ENCODE assay signal across 8 cellular contexts in the genomic region with DNA sequence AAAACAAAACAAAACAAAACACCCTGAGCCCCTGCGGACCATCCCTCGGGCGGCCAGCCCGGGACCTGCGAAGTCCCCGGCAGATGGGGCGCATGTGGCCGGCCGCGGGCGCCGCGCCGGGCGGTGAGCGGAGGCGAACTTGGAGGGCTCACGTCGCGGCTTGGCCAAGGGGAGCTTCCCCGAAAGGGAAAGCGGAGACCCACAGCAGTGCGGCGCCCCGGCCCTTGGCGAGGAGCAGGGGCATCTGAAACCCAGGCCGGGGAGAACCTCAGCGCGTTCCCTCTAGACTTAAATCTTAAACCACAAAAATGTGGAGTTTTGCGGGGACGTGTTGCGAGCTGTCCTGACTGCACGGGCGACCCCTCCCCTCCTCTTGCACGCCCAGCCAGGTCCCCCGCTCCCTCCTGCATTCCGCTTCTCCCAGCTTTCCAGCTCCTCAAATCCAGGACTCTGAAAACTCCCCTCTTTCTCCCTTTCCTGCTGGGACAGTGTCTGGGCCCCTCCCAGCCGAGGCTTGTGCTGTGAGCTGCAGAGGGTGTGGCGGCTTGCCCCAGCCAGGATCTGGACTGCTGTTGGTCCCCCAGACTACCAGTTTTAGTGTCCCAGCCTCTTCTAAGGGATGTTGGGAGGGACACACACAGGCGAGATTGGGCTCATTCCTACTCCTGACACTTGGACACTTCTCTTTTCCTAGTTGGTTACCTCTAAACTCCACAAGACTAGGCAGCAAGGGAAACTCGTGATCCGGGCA. TPM values are rescaled to one million over a fixed set of nuclear protein-coding genes. Genes with fewer than 3 reads are reported as not detected.
DNase-seq lines count a peak whose midpoint lies in the region; ATAC-seq lines count a peak whose summit lies in the region.

No MANE protein-coding gene starts in this region.

- H3K36me3 Mint-ChIP-seq in CD4-positive, CD25-positive, alpha-beta regulatory T cell = no peaks in the 10 kb centered on the region

- DNase-seq in CD4-positive, CD25-positive, alpha-beta regulatory T cell = peak in 1 of 3 donors; percentile 1
- DNase-seq in LoVo (ENCODE audit: low spot score) = peak; percentile 46
- DNase-seq in astrocyte of the hippocampus (ENCODE audit: low read depth, low spot score) = peak; percentile 74
- peak; percentile 87 for DNase-seq in retina

- H3K9me3 ChIP-seq in CD4-positive, CD25-positive, alpha-beta regulatory T cell (ENCODE audit: control insufficient read depth in 2 of 2, low read length in 2 of 2) = no peaks in the 10 kb centered on the region
- no peaks in the 10 kb centered on the region for H3K9me3 ChIP-seq in iPS-15b (ENCODE audit: control insufficient read depth, insufficient read depth, low read length)

- peaks cover 14% of the 10 kb centered on the region for H3K4me1 ChIP-seq in CD4-positive, CD25-positive, alpha-beta regulatory T cell (ENCODE audit: control insufficient read depth, insufficient read depth, low read length, poor library complexity, severe bottlenecking)
- peaks cover 11% of the 10 kb centered on the region for H3K4me1 ChIP-seq in iPS-15b (ENCODE audit: control insufficient read depth, insufficient read depth, low read length)

- no peak for ATAC-seq in CD4-positive, CD25-positive, alpha-beta regulatory T cell (ENCODE audit: low read depth in 2 of 2)
- ATAC-seq in GM19351 (IDR thresholded peaks at IDR 0.05; ENCODE audit: unreplicated experiment) = peak; percentile 28
- ATAC-seq in HG03097 (IDR thresholded peaks at IDR 0.05; ENCODE audit: low FRiP score, unreplicated experiment) = no peak
- no peak for ATAC-seq in GM18870 (IDR thresholded peaks at IDR 0.05; ENCODE audit: unreplicated experiment)

- H3K27me3 ChIP-seq in CD4-positive, CD25-positive, alpha-beta regulatory T cell (ENCODE audit: control insufficient read depth, insufficient read depth, low read length) = peaks cover 22% of the 10 kb centered on the region
- peaks cover 4% of the 10 kb centered on the region for H3K27me3 ChIP-seq in iPS-15b (ENCODE audit: control insufficient read depth, insufficient read depth, low read length)

- peak overlapping the region; percentile 71 for H3K9ac ChIP-seq in iPS-15b (ENCODE audit: low read depth, low read length)

- peaks cover 47% of the 10 kb centered on the region for H3K27me3 Mint-ChIP-seq in CD4-positive, CD25-positive, alpha-beta regulatory T cell

- peaks cover 0 to 14% (median 5%) of the 10 kb centered on the region in 4 donors for H3K4me1 Mint-ChIP-seq in CD4-positive, CD25-positive, alpha-beta regulatory T cell

- no peaks in the 10 kb centered on the region for H3K36me3 ChIP-seq in CD4-positive, CD25-positive, alpha-beta regulatory T cell (ENCODE audit: control insufficient read depth, insufficient read depth, low read length)
- no peaks in the 10 kb centered on the region for H3K36me3 ChIP-seq in iPS-15b (ENCODE audit: control insufficient read depth, insufficient read depth, low read length)

- peaks cover 0 to 3% (median 0%) of the 10 kb centered on the region in 7 donors for H3K9me3 Mint-ChIP-seq in CD4-positive, CD25-positive, alpha-beta regulatory T cell

- no peak overlapping the region for H3K27ac Mint-ChIP-seq in CD4-positive, CD25-positive, alpha-beta regulatory T cell

- peak overlapping the region in 3 of 4 donors; percentile 68 to 86 (median 82) for H3K4me3 Mint-ChIP-seq in CD4-positive, CD25-positive, alpha-beta regulatory T cell

- H3K4me3 ChIP-seq in CD4-positive, CD25-positive, alpha-beta regulatory T cell (ENCODE audit: low read depth, low read length) = no peak overlapping the region
- peak overlapping the region; percentile 87 for H3K4me3 ChIP-seq in iPS-15b (ENCODE audit: low read depth, low read length)

- no peak overlapping the region for H3K27ac ChIP-seq in CD4-positive, CD25-positive, alpha-beta regulatory T cell (ENCODE audit: insufficient read depth, low read length, poor library complexity, severe bottlenecking)

RNA-seq across cellular contexts. Expression of gene FMNL2, which starts 1.3 kb away (rescaled TPM):
- 0.30 TPM for total RNA-seq in CD4-positive, CD25-positive, alpha-beta regulatory T cell
- under 1 TPM in 3 of 4 donors, not detected in 1; 0.07 to 0.21 (median 0.07) TPM for polyA plus RNA-seq in CD4-positive, CD25-positive, alpha-beta regulatory T cell
